ENCODE assay signal across 8 cellular contexts in the genomic region with DNA sequence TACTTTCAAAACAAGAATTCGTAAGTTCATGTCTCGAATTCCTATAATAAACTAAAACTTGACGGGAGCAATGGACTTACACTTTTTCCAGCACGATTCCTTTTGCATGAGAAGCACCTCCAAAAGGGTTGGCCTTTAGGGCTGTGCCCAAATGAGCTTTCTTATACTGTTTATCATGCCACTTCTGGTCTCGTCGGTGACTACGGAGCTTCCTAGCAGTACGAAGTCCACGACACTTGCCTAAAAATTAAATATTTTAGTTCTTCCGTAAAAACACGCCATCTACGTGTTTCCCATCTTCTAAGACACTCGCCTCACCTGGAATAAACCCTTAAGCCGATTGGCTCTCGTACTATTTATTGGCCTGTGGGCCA. TPM values are rescaled to one million over a fixed set of nuclear protein-coding genes. Genes with fewer than 3 reads are reported as not detected.
DNase-seq lines count a peak whose midpoint lies in the region; ATAC-seq lines count a peak whose summit lies in the region.

No MANE protein-coding gene starts in this region.

- H3K27me3 ChIP-seq in layer of hippocampus (ENCODE audit: control insufficient read depth, insufficient read depth, low read length) (no peaks in the 10 kb centered on the region), thymus (ENCODE audit: control insufficient read depth, insufficient read depth) (no peaks in the 10 kb centered on the region)

- peak overlapping the region; percentile 90 for H3K4me3 Mint-ChIP-seq in stimulated activated naive CD8-positive, alpha-beta T cell treated with anti-CD3 and anti-CD28 coated beads, Interleukin-15, Interleukin-2, amounts not matched to agents 100 ng/mL and 50 ng/mL, for 24 hours
- peak overlapping the region; percentile 93 for H3K4me3 Mint-ChIP-seq in activated naive CD8-positive, alpha-beta T cell treated with anti-CD3 and anti-CD28 coated beads, Interleukin-2, amount 50 U/mL, for 24 hours

- H3K27ac Mint-ChIP-seq in stimulated activated naive CD8-positive, alpha-beta T cell treated with anti-CD3 and anti-CD28 coated beads, Interleukin-15, Interleukin-2, amounts not matched to agents 100 ng/mL and 50 ng/mL, for 24 hours, result peak overlapping the region; percentile 99
- H3K27ac Mint-ChIP-seq in activated naive CD8-positive, alpha-beta T cell treated with anti-CD3 and anti-CD28 coated beads, Interleukin-2, amount 50 U/mL, for 24 hours, result peak overlapping the region; percentile 99

- H3K27ac ChIP-seq in layer of hippocampus (ENCODE audit: low read depth, low read length), result peak overlapping the region; percentile 93
- H3K27ac ChIP-seq in thymus (ENCODE audit: low read depth), result peak overlapping the region; percentile 75

- peaks cover 19% of the 10 kb centered on the region for H3K36me3 ChIP-seq in thymus (ENCODE audit: control insufficient read depth, insufficient read depth)

- peak overlapping the region; percentile 74 for H3K4me3 ChIP-seq in thymus (ENCODE audit: low read length)

- H3K4me1 Mint-ChIP-seq in stimulated activated naive CD8-positive, alpha-beta T cell treated with anti-CD3 and anti-CD28 coated beads, Interleukin-15, Interleukin-2, amounts not matched to agents 100 ng/mL and 50 ng/mL, for 24 hours (ENCODE audit: low read depth), result peaks cover 72% of the 10 kb centered on the region
- peaks cover 63% of the 10 kb centered on the region for H3K4me1 Mint-ChIP-seq in activated naive CD8-positive, alpha-beta T cell treated with anti-CD3 and anti-CD28 coated beads, Interleukin-2, amount 50 U/mL, for 24 hours

- no peaks in the 10 kb centered on the region for H3K9me3 Mint-ChIP-seq in stimulated activated naive CD8-positive, alpha-beta T cell treated with anti-CD3 and anti-CD28 coated beads, Interleukin-15, Interleukin-2, amounts not matched to agents 100 ng/mL and 50 ng/mL, for 24 hours
- H3K9me3 Mint-ChIP-seq in activated naive CD8-positive, alpha-beta T cell treated with anti-CD3 and anti-CD28 coated beads, Interleukin-2, amount 50 U/mL, for 24 hours, result no peaks in the 10 kb centered on the region

- DNase-seq in stimulated activated naive CD8-positive, alpha-beta T cell treated with anti-CD3 and anti-CD28 coated beads, Interleukin-15, Interleukin-2, amounts not matched to agents 100 U/mL and 50 U/mL, for 24 hours, result no peak
- no peak for DNase-seq in activated naive CD8-positive, alpha-beta T cell treated with anti-CD3 and anti-CD28 coated beads, Interleukin-2, amount 50 U/mL, for 24 hours
- DNase-seq in retina (no peak), NCI-H2029 treated with DMSO at 0.1 percent for 48 hours (lab: John Stamatoyannopoulos, UW) (no peak)

- no peak for ATAC-seq in stimulated activated naive CD8-positive, alpha-beta T cell treated with anti-CD3 and anti-CD28 coated beads, Interleukin-15, Interleukin-2, amounts not matched to agents 100 U/mL and 50 U/mL, for 24 hours
- ATAC-seq in activated naive CD8-positive, alpha-beta T cell treated with anti-CD3 and anti-CD28 coated beads, Interleukin-2, amount 50 U/mL, for 24 hours, result no peak
- ATAC-seq in GM18873 (IDR thresholded peaks at IDR 0.05; ENCODE audit: low FRiP score, unreplicated experiment), result no peak

- 2% methylated on average over 15 of the region's 15 CpGs for WGBS in thymus

- peaks cover 55% of the 10 kb centered on the region for H3K36me3 Mint-ChIP-seq in stimulated activated naive CD8-positive, alpha-beta T cell treated with anti-CD3 and anti-CD28 coated beads, Interleukin-15, Interleukin-2, amounts not matched to agents 100 ng/mL and 50 ng/mL, for 24 hours (ENCODE audit: low read depth)
- H3K36me3 Mint-ChIP-seq in activated naive CD8-positive, alpha-beta T cell treated with anti-CD3 and anti-CD28 coated beads, Interleukin-2, amount 50 U/mL, for 24 hours (ENCODE audit: low read depth), result peaks cover 56% of the 10 kb centered on the region

- no peaks in the 10 kb centered on the region for H3K27me3 Mint-ChIP-seq in stimulated activated naive CD8-positive, alpha-beta T cell treated with anti-CD3 and anti-CD28 coated beads, Interleukin-15, Interleukin-2, amounts not matched to agents 100 ng/mL and 50 ng/mL, for 24 hours
- H3K27me3 Mint-ChIP-seq in activated naive CD8-positive, alpha-beta T cell treated with anti-CD3 and anti-CD28 coated beads, Interleukin-2, amount 50 U/mL, for 24 hours, result no peaks in the 10 kb centered on the region

- no peaks in the 10 kb centered on the region for H3K9me3 ChIP-seq in thymus (ENCODE audit: control insufficient read depth)

- peaks cover 8% of the 10 kb centered on the region for H3K4me1 ChIP-seq in thymus (ENCODE audit: control insufficient read depth, insufficient read depth, low read length)

RNA-seq across cellular contexts. Expression of gene RPS23, which starts 0.6 kb away (rescaled TPM):
- 5,283 TPM for polyA plus RNA-seq in thymus
